Comparison of ENCODE assay signal across 22 cellular contexts in the genomic region with DNA sequence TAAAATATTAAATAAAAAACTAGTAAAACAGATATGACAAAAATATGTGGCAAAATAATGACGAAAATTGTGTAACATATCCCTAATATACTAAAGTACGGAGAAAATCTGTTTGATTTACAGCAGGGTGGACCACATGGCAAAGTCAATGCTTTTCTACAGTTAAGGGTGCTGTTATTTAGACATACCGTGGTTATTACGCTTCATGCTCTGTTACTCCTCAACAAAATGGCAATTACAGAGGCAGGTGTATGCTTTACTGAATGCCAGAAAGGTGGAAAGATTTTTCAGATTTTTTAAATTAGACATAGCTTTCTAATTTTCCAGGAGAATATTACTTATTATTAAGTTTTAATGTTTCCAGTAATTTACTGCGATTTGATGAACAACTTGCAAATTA.
"Had no signal": no experiment of that assay in that cellular context is flagged by ENCODE, and none has a peak within 500 bp of the region (broad histone marks: within the 10 kb centered on the region; RNA-seq: fewer than 3 reads in every experiment).

No MANE protein-coding gene starts in this region.

- H3K4me3 ChIP-seq: dorsolateral prefrontal cortex, hepatocyte, lower lobe of right lung, pancreas, sigmoid colon, stomach, testis had no signal

- H3K27ac ChIP-seq: dorsolateral prefrontal cortex, hepatocyte, lower lobe of right lung, neutrophil, pancreas, sigmoid colon, stomach, testis had no signal

- DNase-seq: activated B cell treated with CpG ODN at 0.5 μM for 24 hours; activated CD4-positive, alpha-beta T cell treated with anti-CD3 and anti-CD28 coated beads for 48 hours; activated CD8-positive, alpha-beta T cell treated with anti-CD3 and anti-CD28 coated beads for 36 hours; activated naive CD4-positive, alpha-beta T cell treated with Interleukin-2 at 50 U/mL for 16 hours; activated naive CD8-positive, alpha-beta T cell treated with anti-CD3 and anti-CD28 coated beads, Interleukin-2, amount 10 ng/mL, durations not matched to agents 7 days and 5 days; activated T-cell treated with anti-CD3 and anti-CD28 coated beads, Interleukin-2, amount 50 U/mL, for 1 hour; brain microvascular endothelial cell; central memory CD4-positive, alpha-beta T cell; dorsolateral prefrontal cortex; foreskin fibroblast; left colon; lower lobe of right lung; natural killer cell; pancreas; sigmoid colon; stimulated activated CD4-positive, alpha-beta T cell treated with anti-CD3 and anti-CD28 coated beads, Interleukin-4, amount 100 ng/mL, for 24 hours; stomach; testis had no signal

- H3K4me1 ChIP-seq: lower lobe of right lung, pancreas, sigmoid colon, stomach, testis had no signal

- H3K79me2 ChIP-seq: hepatocyte had no signal

- ATAC-seq: activated CD8-positive, alpha-beta T cell treated with anti-CD3 and anti-CD28 coated beads for 36 hours; activated T-helper 17 cell treated with anti-CD3 and anti-CD28 coated beads, Interleukin-2, amount 50 U/mL, for 72 hours; left colon; lower lobe of right lung; natural killer cell; pancreas; stimulated activated effector memory CD8-positive, alpha-beta T cell treated with anti-CD3 and anti-CD28 coated beads, Interleukin-12 subunit alpha, Interleukin-12 subunit beta, amount 100 ng/mL, for 72 hours had no signal

- H2AFZ ChIP-seq: hepatocyte had no signal

- H3K27me3 ChIP-seq: brain microvascular endothelial cell, dorsolateral prefrontal cortex, hepatocyte, neutrophil, pancreas, sigmoid colon, stomach, testis had no signal

- H3K4me2 ChIP-seq: hepatocyte had no signal

- H3K9me3 ChIP-seq: lower lobe of right lung, neutrophil, pancreas, sigmoid colon, stomach, testis had no signal

- H3K36me3 ChIP-seq: brain microvascular endothelial cell, lower lobe of right lung, neutrophil, pancreas, sigmoid colon, stomach had no signal
